36 cellular contexts compared by ENCODE assay signal in the genomic region with DNA sequence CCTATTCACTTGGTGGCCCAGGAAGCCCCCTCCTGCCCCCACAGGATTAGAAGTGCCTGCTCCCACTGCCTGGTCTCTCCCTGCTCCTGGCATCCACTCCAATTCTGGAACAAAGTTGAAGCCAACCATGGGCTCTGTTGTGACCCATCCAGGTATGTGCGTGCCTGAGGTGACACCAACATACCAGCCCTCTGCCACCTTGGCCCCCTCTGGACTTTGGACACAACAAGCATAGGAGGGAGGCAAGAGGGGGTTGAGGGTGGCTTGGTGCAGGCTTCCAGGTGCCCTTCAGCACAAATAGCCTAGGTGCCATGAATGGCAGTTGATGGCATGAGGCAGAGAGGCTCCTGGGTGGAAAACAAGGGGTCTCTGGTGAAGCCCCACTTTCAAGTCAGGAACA.
"Had no signal": no experiment of that assay in that cellular context is flagged by ENCODE, and none has a peak within 500 bp of the region (broad histone marks: within the 10 kb centered on the region; RNA-seq: fewer than 3 reads in every experiment).

No MANE protein-coding gene starts in this region.

- H3K9me3 ChIP-seq: ascending aorta had no signal

- H3K27ac Mint-ChIP-seq: activated B cell treated with CpG ODN at 0.5 μM for 24 hours; activated CD4-positive, alpha-beta memory T cell treated with anti-CD3 and anti-CD28 coated beads for 36 hours; activated CD4-positive, alpha-beta T cell treated with anti-CD3 and anti-CD28 coated beads, Interleukin-2, amount 10 ng/mL, durations not matched to agents 24 days and 14 days; activated CD8-positive, alpha-beta T cell treated with anti-CD3 and anti-CD28 coated beads for 36 hours; activated naive CD4-positive, alpha-beta T cell treated with anti-CD3 and anti-CD28 coated beads for 36 hours; activated naive CD4-positive, alpha-beta T cell treated with anti-CD3 and anti-CD28 coated beads, Interleukin-2, amount 50 U/mL, for 24 hours; activated naive CD8-positive, alpha-beta T cell; activated naive CD8-positive, alpha-beta T cell treated with anti-CD3 and anti-CD28 coated beads, Interleukin-2, amount 10 ng/mL, durations not matched to agents 7 days and 5 days; activated naive CD8-positive, alpha-beta T cell treated with anti-CD3 and anti-CD28 coated beads, Interleukin-2, amount 50 U/mL, for 24 hours; activated T-cell treated with anti-CD3 and anti-CD28 coated beads, Interleukin-2, amount 50 U/mL, for 72 hours; activated T-helper 1 cell treated with anti-CD3 and anti-CD28 coated beads, Interleukin-12 subunit alpha, Interleukin-12 subunit beta, Interleukin-2, Interleukin-4 antibody, amounts not matched to agents 30 ng/mL and 10 ng/mL and 1 ng/mL, durations not matched to agents 14 hours and 24 hours and 36 hours; activated T-helper 17 cell treated with anti-CD3 and anti-CD28 coated beads, Interleukin-2, amount 50 U/mL, for 72 hours; brain; T-helper 1 cell treated with Interleukin-12 subunit alpha and Interleukin-12 subunit beta and Interleukin-4 antibody, amounts not matched to agents 30 μg/mL and 1 μg/mL, for 36 hours; T-helper 2 cell treated with Interferon-gamma antibody and Interleukin-4, amounts not matched to agents 5 μg/mL and 100 μg/mL, for 36 hours had no signal

- H3K4me3 ChIP-seq: ascending aorta, cardiac muscle cell had no signal

- H3K36me3 Mint-ChIP-seq: activated CD4-positive, alpha-beta memory T cell treated with anti-CD3 and anti-CD28 coated beads for 36 hours; activated naive CD4-positive, alpha-beta T cell treated with anti-CD3 and anti-CD28 coated beads, Interleukin-2, amount 50 U/mL, for 24 hours; activated naive CD8-positive, alpha-beta T cell; activated naive CD8-positive, alpha-beta T cell treated with anti-CD3 and anti-CD28 coated beads, Interleukin-2, amount 10 ng/mL, durations not matched to agents 7 days and 5 days; brain had no signal

- H3K27ac ChIP-seq: ascending aorta, cardiac muscle cell, VCaP had no signal

- H3K4me1 Mint-ChIP-seq: activated B cell treated with CpG ODN at 0.5 μM for 24 hours; activated CD4-positive, alpha-beta T cell treated with anti-CD3 and anti-CD28 coated beads, Interleukin-2, amount 10 ng/mL, durations not matched to agents 24 days and 14 days; activated naive CD4-positive, alpha-beta T cell treated with anti-CD3 and anti-CD28 coated beads, Interleukin-2, amount 50 U/mL, for 24 hours; activated naive CD8-positive, alpha-beta T cell treated with anti-CD3 and anti-CD28 coated beads, Interleukin-2, amount 10 ng/mL, durations not matched to agents 7 days and 5 days; activated naive CD8-positive, alpha-beta T cell treated with anti-CD3 and anti-CD28 coated beads, Interleukin-2, amount 50 U/mL, for 24 hours; activated T-helper 17 cell treated with anti-CD3 and anti-CD28 coated beads, Interleukin-2, amount 50 U/mL, for 72 hours; brain; central memory CD8-positive, alpha-beta T cell had no signal

- H3K27me3 ChIP-seq: ascending aorta, cardiac muscle cell had no signal

- H3K27me3 Mint-ChIP-seq: activated B cell treated with CpG ODN at 0.5 μM for 24 hours; activated CD4-positive, alpha-beta memory T cell treated with anti-CD3 and anti-CD28 coated beads for 36 hours; activated CD4-positive, alpha-beta T cell treated with anti-CD3 and anti-CD28 coated beads, Interleukin-2, amount 10 ng/mL, durations not matched to agents 24 days and 14 days; activated CD8-positive, alpha-beta T cell treated with anti-CD3 and anti-CD28 coated beads for 36 hours; activated naive CD4-positive, alpha-beta T cell treated with anti-CD3 and anti-CD28 coated beads, Interleukin-2, amount 50 U/mL, for 24 hours; activated naive CD8-positive, alpha-beta T cell; activated naive CD8-positive, alpha-beta T cell treated with anti-CD3 and anti-CD28 coated beads, Interleukin-2, amount 10 ng/mL, durations not matched to agents 7 days and 5 days; activated naive CD8-positive, alpha-beta T cell treated with anti-CD3 and anti-CD28 coated beads, Interleukin-2, amount 50 U/mL, for 24 hours; activated T-helper 17 cell treated with anti-CD3 and anti-CD28 coated beads, Interleukin-2, amount 50 U/mL, for 72 hours; central memory CD8-positive, alpha-beta T cell had no signal

- DNase-seq: activated B cell treated with CpG ODN at 0.5 μM for 24 hours; activated CD4-positive, alpha-beta memory T cell treated with anti-CD3 and anti-CD28 coated beads for 36 hours; activated CD4-positive, alpha-beta T cell treated with anti-CD3 and anti-CD28 coated beads for 4 hours; activated CD4-positive, alpha-beta T cell treated with anti-CD3 and anti-CD28 coated beads, Interleukin-2, amount 10 ng/mL, durations not matched to agents 24 days and 14 days; activated CD4-positive, alpha-beta T cell treated with anti-CD3 and anti-CD28 coated beads, Interleukin-2, amount 50 U/mL, for 1 hour; activated CD4-positive, alpha-beta T cell treated with anti-CD3 and anti-CD28 coated beads, Interleukin-2, amount 50 U/mL, for 4 hours; activated CD4-positive, CD25-positive, alpha-beta regulatory T cell treated with anti-CD3 and anti-CD28 coated beads, Interleukin-2, amount 50 U/mL, for 72 hours; activated CD8-positive, alpha-beta memory T cell treated with anti-CD3 and anti-CD28 coated beads, Interleukin-2, amount 50 U/mL, for 4 hours; activated CD8-positive, alpha-beta T cell treated with anti-CD3 and anti-CD28 coated beads for 36 hours; activated effector memory CD4-positive, alpha-beta T cell treated with anti-CD3 and anti-CD28 coated beads, Interleukin-2, amount 50 U/mL, for 16 hours; activated gamma-delta T cell treated with Interleukin-2 at 50 U/mL for 16 hours; activated naive CD4-positive, alpha-beta T cell; activated naive CD4-positive, alpha-beta T cell treated with anti-CD3 and anti-CD28 coated beads for 36 hours; activated naive CD8-positive, alpha-beta T cell treated with anti-CD3 and anti-CD28 coated beads, Interleukin-2, amount 10 ng/mL, durations not matched to agents 7 days and 5 days; activated naive CD8-positive, alpha-beta T cell treated with anti-CD3 and anti-CD28 coated beads, Interleukin-2, amount 50 U/mL, for 24 hours; activated T-cell treated with anti-CD3 and anti-CD28 coated beads for 4 hours; activated T-cell treated with anti-CD3 and anti-CD28 coated beads, Interleukin-2, amount 50 U/mL, for 1 hour; activated T-cell treated with anti-CD3 and anti-CD28 coated beads, Interleukin-2, amount 50 U/mL, for 4 hours; activated T-cell treated with anti-CD3 and anti-CD28 coated beads, Interleukin-2, amount 50 U/mL, for 72 hours; amygdala; anterior cingulate cortex; caudate nucleus; T-helper 1 cell; T-helper 2 cell; T-helper 9 cell had no signal

- H3K9me3 Mint-ChIP-seq: activated CD4-positive, alpha-beta T cell treated with anti-CD3 and anti-CD28 coated beads, Interleukin-2, amount 10 ng/mL, durations not matched to agents 24 days and 14 days; activated naive CD4-positive, alpha-beta T cell treated with anti-CD3 and anti-CD28 coated beads for 36 hours; activated naive CD4-positive, alpha-beta T cell treated with anti-CD3 and anti-CD28 coated beads, Interleukin-2, amount 50 U/mL, for 24 hours; activated naive CD8-positive, alpha-beta T cell treated with anti-CD3 and anti-CD28 coated beads, Interleukin-2, amount 10 ng/mL, durations not matched to agents 7 days and 5 days; activated T-helper 1 cell treated with anti-CD3 and anti-CD28 coated beads, Interleukin-12 subunit alpha, Interleukin-12 subunit beta, Interleukin-2, Interleukin-4 antibody, amounts not matched to agents 30 ng/mL and 10 ng/mL and 1 ng/mL, durations not matched to agents 14 hours and 24 hours and 36 hours had no signal

- H3K4me3 Mint-ChIP-seq: activated B cell treated with CpG ODN at 0.5 μM for 24 hours; activated CD4-positive, alpha-beta memory T cell treated with anti-CD3 and anti-CD28 coated beads for 36 hours; activated CD4-positive, alpha-beta T cell treated with anti-CD3 and anti-CD28 coated beads, Interleukin-2, amount 10 ng/mL, durations not matched to agents 24 days and 14 days; activated CD8-positive, alpha-beta T cell treated with anti-CD3 and anti-CD28 coated beads for 36 hours; activated naive CD4-positive, alpha-beta T cell treated with anti-CD3 and anti-CD28 coated beads for 36 hours; activated naive CD4-positive, alpha-beta T cell treated with anti-CD3 and anti-CD28 coated beads, Interleukin-2, amount 50 U/mL, for 24 hours; activated naive CD8-positive, alpha-beta T cell; activated naive CD8-positive, alpha-beta T cell treated with anti-CD3 and anti-CD28 coated beads, Interleukin-2, amount 10 ng/mL, durations not matched to agents 7 days and 5 days; activated naive CD8-positive, alpha-beta T cell treated with anti-CD3 and anti-CD28 coated beads, Interleukin-2, amount 50 U/mL, for 24 hours; activated T-cell treated with anti-CD3 and anti-CD28 coated beads, Interleukin-2, amount 50 U/mL, for 4 hours; activated T-cell treated with anti-CD3 and anti-CD28 coated beads, Interleukin-2, amount 50 U/mL, for 72 hours; activated T-helper 1 cell treated with anti-CD3 and anti-CD28 coated beads, Interleukin-12 subunit alpha, Interleukin-12 subunit beta, Interleukin-2, Interleukin-4 antibody, amounts not matched to agents 30 ng/mL and 10 ng/mL and 1 ng/mL, durations not matched to agents 14 hours and 24 hours and 36 hours; activated T-helper 17 cell treated with anti-CD3 and anti-CD28 coated beads, Interleukin-2, amount 50 U/mL, for 72 hours; brain; central memory CD8-positive, alpha-beta T cell; T-helper 1 cell treated with Interleukin-12 subunit alpha and Interleukin-12 subunit beta and Interleukin-4 antibody, amounts not matched to agents 30 μg/mL and 1 μg/mL, for 36 hours; T-helper 2 cell treated with Interferon-gamma antibody and Interleukin-4, amounts not matched to agents 5 μg/mL and 100 μg/mL, for 36 hours had no signal

- H3K36me3 ChIP-seq: ascending aorta, cardiac muscle cell had no signal

- ATAC-seq: activated CD8-positive, alpha-beta T cell treated with anti-CD3 and anti-CD28 coated beads for 36 hours; activated naive CD8-positive, alpha-beta T cell treated with anti-CD3 and anti-CD28 coated beads, Interleukin-2, amount 50 U/mL, for 24 hours; activated T-cell treated with anti-CD3 and anti-CD28 coated beads, Interleukin-2, amount 50 U/mL, for 4 hours; activated T-cell treated with anti-CD3 and anti-CD28 coated beads, Interleukin-2, amount 50 U/mL, for 72 hours; activated T-helper 17 cell treated with anti-CD3 and anti-CD28 coated beads, Interleukin-2, amount 50 U/mL, for 72 hours had no signal

- H3K4me1 ChIP-seq: ascending aorta had no signal
